ENCODE assay signal across 8 cellular contexts in the genomic region with DNA sequence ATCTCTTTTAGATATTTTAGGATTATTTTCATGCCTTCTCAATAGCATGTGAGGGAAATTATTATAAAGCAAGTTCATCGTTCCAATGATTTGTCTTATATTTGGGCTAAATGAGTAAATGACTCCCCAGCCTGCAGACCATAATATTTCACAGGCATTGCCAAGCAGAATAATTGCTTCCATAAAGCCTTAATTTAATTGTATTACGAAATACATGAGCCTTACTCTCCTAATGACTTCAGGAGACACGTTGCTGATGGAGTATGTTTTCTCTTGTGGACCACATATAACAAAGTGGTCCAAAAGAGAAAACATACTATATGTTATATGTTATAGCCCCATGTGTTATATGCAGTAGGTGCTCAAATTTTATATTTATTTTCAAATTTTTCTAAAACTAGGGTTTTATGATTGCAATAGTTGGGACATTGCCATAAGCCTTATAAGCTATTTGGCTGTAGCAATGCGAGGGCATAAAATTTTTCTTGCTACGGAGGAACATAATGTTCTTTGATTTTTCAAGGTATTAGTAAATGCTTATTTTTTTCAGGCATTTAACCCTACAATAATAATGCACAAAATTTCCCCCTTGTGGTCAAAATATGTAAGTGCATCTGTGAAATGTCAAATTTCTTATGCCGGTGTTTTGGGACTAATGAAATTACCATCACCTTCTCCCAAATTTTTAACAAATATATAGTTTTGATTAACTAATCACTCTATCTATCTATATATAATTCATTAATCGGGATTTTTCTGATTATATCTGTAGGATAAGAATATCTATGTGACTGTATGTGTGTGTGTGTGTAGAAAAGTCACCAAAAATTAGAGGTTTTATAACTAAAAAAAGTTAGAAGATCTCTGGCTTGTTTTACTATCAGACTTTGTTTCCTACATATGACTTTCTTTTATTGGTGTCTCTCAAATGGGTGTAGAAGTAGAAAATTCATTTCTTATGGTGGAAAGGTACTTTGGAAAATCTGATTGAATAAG. TPM values are rescaled to one million over a fixed set of nuclear protein-coding genes. Genes with fewer than 3 reads are reported as not detected.
DNase-seq lines count a peak whose midpoint lies in the region; ATAC-seq, FAIRE-seq and TF ChIP-seq lines count a peak whose summit lies in the region.

No MANE protein-coding gene starts in this region.

- H3K27me3 ChIP-seq in mammary epithelial cell (ENCODE audit: insufficient read depth, low read length) (no peaks in the 10 kb centered on the region), neutrophil (no peaks in the 10 kb centered on the region)

- no peak for FAIRE-seq in kidney (lab: Jason Lieb, UNC)

- no peak overlapping the region for H3K4me3 Mint-ChIP-seq in stimulated activated memory B cell treated with anti-CD40 and anti-IgM and Interleukin-4, amounts not matched to agents 10 μg/mL and 1 μg/mL and 100 μg/mL, for 72 hours
- H3K4me3 Mint-ChIP-seq in stimulated activated naive B cell treated with anti-CD40 and anti-IgM and Interleukin-4, amounts not matched to agents 10 μg/mL and 1 μg/mL and 100 μg/mL, for 72 hours: no peak overlapping the region

- ATAC-seq in stimulated activated memory B cell treated with anti-CD40 and anti-IgM and Interleukin-4, amounts not matched to agents 10 μg/mL and 1 μg/mL and 100 μg/mL, for 72 hours: no peak
- no peak for ATAC-seq in stimulated activated naive B cell treated with anti-CD40 and anti-IgM and Interleukin-4, amounts not matched to agents 10 μg/mL and 1 μg/mL and 100 μg/mL, for 72 hours (replicated peaks)

- no peaks in the 10 kb centered on the region for H4K20me1 ChIP-seq in mammary epithelial cell (ENCODE audit: insufficient read depth, low read length)

- H3K79me2 ChIP-seq in mammary epithelial cell (ENCODE audit: insufficient read depth, low read length): no peaks in the 10 kb centered on the region

- intact Hi-C loops in mammary epithelial cell (cut with micrococcal nuclease): loop anchor here (1.0 to 10.0 kb wide), 5 partner anchors 18 to 465 kb away; partner anchors contain the start of gene CENPC
- intact Hi-C loops in head of caudate nucleus (cut with DNase I): no loop called here
- intact Hi-C loops in kidney (cut with DNase I): no loop called here

- no TSS peak for BruUV-seq in mammary epithelial cell (replicated peaks; lab: Mats Ljungman, UMichigan)

- H3K4me3 ChIP-seq in Jurkat, Clone E6-1 (ENCODE audit: low read length): no peak overlapping the region
- H3K4me3 ChIP-seq in mammary epithelial cell (replicated peaks in 1 of 3; ENCODE audit: insufficient read depth in 1 of 3, low read depth in 2 of 3, low read length in 3 of 3): no peak overlapping the region
- H3K4me3 ChIP-seq in neutrophil (ENCODE audit: low read depth in 1 of 2, low read length in 1 of 2): no peak overlapping the region
- H3K4me3 ChIP-seq in kidney (ENCODE audit: low read length in 2 of 2): no peak overlapping the region

- H3K4me1 ChIP-seq in mammary epithelial cell (ENCODE audit: insufficient read depth, low read length): no peaks in the 10 kb centered on the region
- H3K4me1 ChIP-seq in neutrophil (ENCODE audit: control insufficient read depth in 1 of 2, insufficient read depth in 1 of 2, low read depth in 1 of 2, low read length in 1 of 2): no peaks in the 10 kb centered on the region
- H3K4me1 ChIP-seq in kidney (ENCODE audit: control insufficient read depth in 1 of 2, insufficient read depth in 1 of 2, low read depth in 1 of 2, low read length in 2 of 2): no peaks in the 10 kb centered on the region

- no peak overlapping the region for H3K9ac ChIP-seq in mammary epithelial cell (ENCODE audit: insufficient read depth, low read length)
- no peak overlapping the region for H3K9ac ChIP-seq in kidney (ENCODE audit: low read length in 2 of 2)

- peaks cover 9% of the 10 kb centered on the region for H3K36me3 Mint-ChIP-seq in stimulated activated memory B cell treated with anti-CD40 and anti-IgM and Interleukin-4, amounts not matched to agents 10 μg/mL and 1 μg/mL and 100 μg/mL, for 72 hours
- H3K36me3 Mint-ChIP-seq in stimulated activated naive B cell treated with anti-CD40 and anti-IgM and Interleukin-4, amounts not matched to agents 10 μg/mL and 1 μg/mL and 100 μg/mL, for 72 hours: peaks cover 0 to 6% of the 10 kb centered on the region in 2 donors

- peaks cover 3% of the 10 kb centered on the region for H3K9me3 Mint-ChIP-seq in stimulated activated memory B cell treated with anti-CD40 and anti-IgM and Interleukin-4, amounts not matched to agents 10 μg/mL and 1 μg/mL and 100 μg/mL, for 72 hours
- peaks cover 7% of the 10 kb centered on the region in 2 donors for H3K9me3 Mint-ChIP-seq in stimulated activated naive B cell treated with anti-CD40 and anti-IgM and Interleukin-4, amounts not matched to agents 10 μg/mL and 1 μg/mL and 100 μg/mL, for 72 hours

- H3K36me3 ChIP-seq in mammary epithelial cell (ENCODE audit: insufficient read depth, low read length) (no peaks in the 10 kb centered on the region), neutrophil (no peaks in the 10 kb centered on the region), kidney (ENCODE audit: control insufficient read depth in 1 of 2, insufficient read depth in 2 of 2, low read length in 2 of 2) (no peaks in the 10 kb centered on the region)

- no peaks in the 10 kb centered on the region for H3K4me1 Mint-ChIP-seq in stimulated activated memory B cell treated with anti-CD40 and anti-IgM and Interleukin-4, amounts not matched to agents 10 μg/mL and 1 μg/mL and 100 μg/mL, for 72 hours
- H3K4me1 Mint-ChIP-seq in stimulated activated naive B cell treated with anti-CD40 and anti-IgM and Interleukin-4, amounts not matched to agents 10 μg/mL and 1 μg/mL and 100 μg/mL, for 72 hours: no peaks in the 10 kb centered on the region

- TF ChIP-seq CTCF in GM10248 (IDR thresholded peaks at IDR 0.05; ENCODE audit: control extremely low read depth, extremely low read depth, low read depth, missing control alignments) (peak; percentile 47), mammary epithelial cell (conservative IDR thresholded peaks at IDR 0.05 in 1 of 2, IDR thresholded peaks at IDR 0.05 in 1 of 2; ENCODE audit: extremely low read depth in 1 of 2, insufficient read depth in 1 of 2, low read depth in 1 of 2, low read length in 2 of 2) (peak; percentile 54 to 71), neutrophil (IDR thresholded peaks at IDR 0.05) (peak; percentile 77), kidney (IDR thresholded peaks at IDR 0.05; ENCODE audit: borderline replicate concordance, extremely low read depth, insufficient read depth) (no peak)

- CTCF ChIA-PET in GM10248 (lab: Yijun Ruan, JAX): interaction anchor here (0.9 to 4.2 kb wide), 14 partner anchors 10 to 365 kb away, joined by 3 to 19 read pairs (median 6); partner anchors contain the start of genes CENPC and TMPRSS11D
- CTCF ChIA-PET in mammary epithelial cell (lab: Charles Lee; ENCODE audit: low non-redundant PET): no interaction called here

- POLR2A ChIA-PET in GM10248 (lab: Yijun Ruan, JAX): no interaction called here

- peaks cover 12% of the 10 kb centered on the region for H3K27me3 Mint-ChIP-seq in stimulated activated memory B cell treated with anti-CD40 and anti-IgM and Interleukin-4, amounts not matched to agents 10 μg/mL and 1 μg/mL and 100 μg/mL, for 72 hours
- no peaks in the 10 kb centered on the region for H3K27me3 Mint-ChIP-seq in stimulated activated naive B cell treated with anti-CD40 and anti-IgM and Interleukin-4, amounts not matched to agents 10 μg/mL and 1 μg/mL and 100 μg/mL, for 72 hours

- no peak overlapping the region for H2AFZ ChIP-seq in mammary epithelial cell (ENCODE audit: low read depth, low read length)

- in situ Hi-C loops in mammary epithelial cell (cut with MboI; ENCODE audit: low sequenced_read_pairs in 2 of 2): no loop called here

- no peak for DNase-seq in GM10248 (ENCODE audit: extremely low spot score)
- peak; percentile 28 for DNase-seq in Jurkat, Clone E6-1 (ENCODE audit: low read depth, low spot score)
- peak; percentile 17 for DNase-seq in mammary epithelial cell
- no peak for DNase-seq in head of caudate nucleus
- no peak for DNase-seq in stimulated activated naive B cell treated with anti-CD40 and anti-IgM and Interleukin-4, amounts not matched to agents 10 μg/mL and 1 μg/mL and 100 μg/mL, for 72 hours
- no peak for DNase-seq in kidney

- H3K4me2 ChIP-seq in mammary epithelial cell (ENCODE audit: insufficient read depth, low read depth, low read length): no peak overlapping the region

- H3K27ac Mint-ChIP-seq in stimulated activated memory B cell treated with anti-CD40 and anti-IgM and Interleukin-4, amounts not matched to agents 10 μg/mL and 1 μg/mL and 100 μg/mL, for 72 hours: no peak overlapping the region
- no peak overlapping the region for H3K27ac Mint-ChIP-seq in stimulated activated naive B cell treated with anti-CD40 and anti-IgM and Interleukin-4, amounts not matched to agents 10 μg/mL and 1 μg/mL and 100 μg/mL, for 72 hours

- dilution Hi-C loops in mammary epithelial cell (cut with HindIII; ENCODE audit: low sequenced_read_pairs): no loop called here

- H3K27ac ChIP-seq in mammary epithelial cell (ENCODE audit: insufficient read depth, low read depth, low read length) (no peak overlapping the region), neutrophil (no peak overlapping the region), kidney (ENCODE audit: low read depth in 2 of 2, low read length in 2 of 2) (no peak overlapping the region)

- H3K9me3 ChIP-seq in mammary epithelial cell (replicated peaks; ENCODE audit: insufficient read depth, low read length): no peaks in the 10 kb centered on the region
- no peaks in the 10 kb centered on the region for H3K9me3 ChIP-seq in neutrophil
- peaks cover 0 to 4% of the 10 kb centered on the region in 2 donors for H3K9me3 ChIP-seq in kidney (ENCODE audit: control insufficient read depth in 1 of 2, low read length in 2 of 2)

- WGBS in mammary epithelial cell (ENCODE audit: low coverage, missing lambda C conversion rate): 25% methylated on average over 7 of the region's 7 CpGs

RNA-seq across cellular contexts. Expression of gene TMPRSS11D, which starts 26.4 kb away (rescaled TPM):
- polyA plus RNA-seq in Jurkat, Clone E6-1 (2012; ENCODE audit: insufficient read depth, insufficient read length): not detected
- not detected for total RNA-seq in mammary epithelial cell
- 0.02 TPM for polyA plus RNA-seq in mammary epithelial cell
- not detected for polyA minus RNA-seq in mammary epithelial cell
- not detected for total RNA-seq in kidney
- polyA plus RNA-seq in kidney (ENCODE audit: insufficient read depth, low read depth, low replicate concordance): not detected

RNA-seq across cellular contexts. Expression of gene TMPRSS11A, which starts 53.1 kb away (rescaled TPM):
- not detected for polyA plus RNA-seq in Jurkat, Clone E6-1 (2012; ENCODE audit: insufficient read depth, insufficient read length)
- total RNA-seq in mammary epithelial cell: not detected
- not detected for polyA plus RNA-seq in mammary epithelial cell
- polyA minus RNA-seq in mammary epithelial cell: not detected
- total RNA-seq in kidney: not detected
- not detected for polyA plus RNA-seq in kidney (ENCODE audit: insufficient read depth, low read depth, low replicate concordance)

Comparison
In these comparisons a context has a peak if more than half of its experiments do, and no peak if none do; other contexts are left out.
1. DNase-seq: peak in Jurkat, Clone E6-1 (single experiment) and mammary epithelial cell (single experiment); none in GM10248 (single experiment), head of caudate nucleus (0 of 42), stimulated activated naive B cell treated with anti-CD40 and anti-IgM and Interleukin-4, amounts not matched to agents 10 μg/mL and 1 μg/mL and 100 μg/mL, for 72 hours (single experiment) and kidney (single experiment).